In the genomic region with DNA sequence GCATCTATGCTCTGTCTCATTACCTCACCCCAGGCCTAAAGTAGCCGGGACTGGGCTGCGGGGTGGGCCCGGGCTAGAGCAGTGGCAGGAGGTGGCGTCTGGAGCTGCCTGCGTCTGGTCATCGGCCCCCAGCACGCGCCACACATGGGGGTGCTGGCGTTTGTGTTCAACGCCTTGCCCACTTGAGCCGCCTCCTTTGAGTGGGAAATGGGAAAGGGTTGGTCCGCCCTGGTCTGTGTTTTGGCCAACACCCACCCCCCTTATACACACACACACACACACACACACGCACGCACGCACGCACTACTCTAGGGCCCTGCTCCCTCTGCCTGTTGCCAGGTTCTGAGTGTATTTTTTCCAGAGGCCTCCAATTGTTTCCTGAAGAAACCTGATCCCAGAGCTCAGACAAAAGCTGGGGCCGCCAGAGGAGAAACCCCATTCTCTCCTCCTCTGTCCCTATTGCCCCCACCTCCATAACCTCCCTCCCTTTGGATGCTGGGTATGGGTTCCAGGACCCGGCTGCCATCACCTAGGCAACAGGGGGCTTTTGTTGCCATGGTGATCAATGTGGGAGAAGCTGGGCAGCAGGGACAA, we compare ENCODE assay signal across 14 cellular contexts. TPM values are rescaled to one million over a fixed set of nuclear protein-coding genes. Genes with fewer than 3 reads are reported as not detected.
DNase-seq lines count a peak whose midpoint lies in the region; ATAC-seq and TF ChIP-seq lines count a peak whose summit lies in the region.
"Had no signal": no experiment of that assay in that cellular context is flagged by ENCODE, and none has a peak within 500 bp of the region (broad histone marks: within the 10 kb centered on the region; RNA-seq: fewer than 3 reads in every experiment).

No MANE protein-coding gene starts in this region.

- no peak overlapping the region for H2BK20ac ChIP-seq in IMR-90 (ENCODE audit: low read depth, low read length)

- intact Hi-C loops in IMR-90 (cut with micrococcal nuclease) = no loop called here
- intact Hi-C loops in prostate gland (cut with DNase I) = no loop called here
- intact Hi-C loops in lower lobe of right lung (cut with DNase I) = no loop called here

- no peak overlapping the region for H3K56ac ChIP-seq in IMR-90 (ENCODE audit: extremely low read depth, insufficient read depth, low read length)

- H4K20me1 ChIP-seq in IMR-90 (ENCODE audit: insufficient read depth, low read length) = no peaks in the 10 kb centered on the region

- no peak overlapping the region for H2AK9ac ChIP-seq in IMR-90 (replicated peaks; ENCODE audit: low read depth, low read length, poor library complexity)

- H3K9me3 ChIP-seq in IMR-90 (ENCODE audit: control insufficient read depth, insufficient read depth, low read length) (no peaks in the 10 kb centered on the region), prostate gland (no peaks in the 10 kb centered on the region), lower lobe of right lung (no peaks in the 10 kb centered on the region)
- H3K9me3 ChIP-seq: colonic mucosa had no signal

- in situ Hi-C loops in IMR-90 (cut with MboI; ENCODE audit: low sequenced_read_pairs) = no loop called here

- no peak overlapping the region for H3K18ac ChIP-seq in IMR-90 (ENCODE audit: low read depth, low read length)

- TF ChIP-seq CTCF in IMR-90 (conservative IDR thresholded peaks at IDR 0.05; ENCODE audit: low read depth, low read length) = no peak
- no peak for TF ChIP-seq CTCF in glutamatergic neuron (IDR thresholded peaks at IDR 0.05; ENCODE audit: partially characterized antibody, unreplicated experiment)
- TF ChIP-seq CTCF in prostate gland (IDR thresholded peaks at IDR 0.05) = no peak
- TF ChIP-seq CTCF in lower lobe of right lung (IDR thresholded peaks at IDR 0.05) = no peak

- H4K5ac ChIP-seq in IMR-90 (ENCODE audit: low read depth, low read length) = no peak overlapping the region

- dilution Hi-C loops in IMR-90 (cut with HindIII; ENCODE audit: low sequenced_read_pairs, unreplicated experiment) = no loop called here

- no peak overlapping the region for H2BK120ac ChIP-seq in IMR-90 (ENCODE audit: low read depth, low read length)

- TF ChIP-seq POLR2A in IMR-90 (IDR thresholded peaks at IDR 0.05; ENCODE audit: low read depth, low read length) (no peak), prostate gland (IDR thresholded peaks at IDR 0.05) (no peak)

- peak overlapping the region; percentile 51 for H3K4me3 Mint-ChIP-seq in glutamatergic neuron (ENCODE audit: unreplicated experiment)
- H3K4me3 Mint-ChIP-seq: activated CD4-positive, alpha-beta T cell treated with anti-CD3 and anti-CD28 coated beads, Interleukin-2, amount 10 ng/mL, durations not matched to agents 24 days and 14 days had no signal

- no peak overlapping the region for H4K8ac ChIP-seq in IMR-90 (ENCODE audit: low read depth in 2 of 2, low read length in 2 of 2)

- no CpG with 5 or more reads among the region's 18 CpGs for WGBS in IMR-90 (ENCODE audit: extremely low coverage in 2 of 2, insufficient read length in 1 of 2), 2 experiments
- WGBS in prostate gland = 30% methylated on average over 17 of the region's 18 CpGs

- no peak for ATAC-seq in IMR-90 (ENCODE audit: low read depth)
- no peak for ATAC-seq in GM19324 (IDR thresholded peaks at IDR 0.05; ENCODE audit: low FRiP score, unreplicated experiment)
- ATAC-seq in lower lobe of right lung = no peak
- no peak for ATAC-seq in GM18498 (IDR thresholded peaks at IDR 0.05; ENCODE audit: unreplicated experiment)

- no peak overlapping the region for H2AK5ac ChIP-seq in IMR-90 (ENCODE audit: low read depth, low read length)

- H3K14ac ChIP-seq in IMR-90 (replicated peaks; ENCODE audit: low read depth, low read length) = no peak overlapping the region

- no peak overlapping the region for H3K27ac ChIP-seq in IMR-90 (ENCODE audit: insufficient read depth, low read length)
- H3K27ac ChIP-seq in prostate gland = peak overlapping the region; percentile 54 to 60
- H3K27ac ChIP-seq in lower lobe of right lung = no peak overlapping the region
- H3K27ac ChIP-seq: colonic mucosa had no signal

- no peaks in the 10 kb centered on the region for H3K79me1 ChIP-seq in IMR-90 (ENCODE audit: low read depth in 1 of 2, low read length in 2 of 2)

- H4K91ac ChIP-seq in IMR-90 (ENCODE audit: insufficient read depth, low read depth, low read length) = no peak overlapping the region

- H2BK15ac ChIP-seq in IMR-90 (ENCODE audit: low read depth, low read length) = no peak overlapping the region

- no peak overlapping the region for H3K9ac ChIP-seq in IMR-90 (ENCODE audit: low read depth, low read length)

- H3K4ac ChIP-seq in IMR-90 (ENCODE audit: low read depth, low read length) = no peak overlapping the region

- CTCF ChIA-PET in IMR-90 (lab: Yijun Ruan, JAX) = no interaction called here

- no peak for TF ChIP-seq RAD21 in IMR-90 (IDR thresholded peaks at IDR 0.05; ENCODE audit: low read length)

- H3K9me3 Mint-ChIP-seq in glutamatergic neuron (ENCODE audit: unreplicated experiment) = peaks cover 2% of the 10 kb centered on the region
- H3K9me3 Mint-ChIP-seq: activated CD4-positive, alpha-beta T cell treated with anti-CD3 and anti-CD28 coated beads, Interleukin-2, amount 10 ng/mL, durations not matched to agents 24 days and 14 days had no signal

- H3K4me1 ChIP-seq in IMR-90 (ENCODE audit: control insufficient read depth, insufficient read depth, low read length) (no peaks in the 10 kb centered on the region), prostate gland (replicated peaks) (no peaks in the 10 kb centered on the region), lower lobe of right lung (no peaks in the 10 kb centered on the region)
- H3K4me1 ChIP-seq: colonic mucosa had no signal

- H3K4me1 Mint-ChIP-seq in glutamatergic neuron (ENCODE audit: low read depth, unreplicated experiment) = peaks cover 36% of the 10 kb centered on the region
- H3K4me1 Mint-ChIP-seq: activated CD4-positive, alpha-beta T cell treated with anti-CD3 and anti-CD28 coated beads, Interleukin-2, amount 10 ng/mL, durations not matched to agents 24 days and 14 days had no signal

- POLR2A ChIA-PET in IMR-90 (lab: Charles Lee; ENCODE audit: unreplicated experiment) = no interaction called here

- no peak overlapping the region for H3K4me3 ChIP-seq in IMR-90 (ENCODE audit: insufficient read depth, low read depth, low read length)
- H3K4me3 ChIP-seq in prostate gland = no peak overlapping the region
- H3K4me3 ChIP-seq in lower lobe of right lung = no peak overlapping the region
- H3K4me3 ChIP-seq: colonic mucosa had no signal

- no peaks in the 10 kb centered on the region for H3K36me3 Mint-ChIP-seq in glutamatergic neuron (ENCODE audit: unreplicated experiment)

- no peak overlapping the region for H2BK5ac ChIP-seq in IMR-90 (ENCODE audit: low read depth, low read length, poor library complexity, severe bottlenecking)

- no peak overlapping the region for H3K23ac ChIP-seq in IMR-90 (ENCODE audit: low read depth, low read length)

- DNase-seq in IMR-90 = no peak
- DNase-seq in NCI-H2227 treated with DMSO at 0.1 percent for 48 hours (lab: John Stamatoyannopoulos, UW) = peak; percentile 44
- peak; percentile 61 for DNase-seq in glutamatergic neuron
- no peak for DNase-seq in prostate gland (ENCODE audit: low spot score)
- no peak for DNase-seq in lower lobe of right lung
- no peak for DNase-seq in cerebellar cortex (ENCODE audit: low spot score)
- DNase-seq: activated CD4-positive, alpha-beta T cell treated with anti-CD3 and anti-CD28 coated beads, Interleukin-2, amount 10 ng/mL, durations not matched to agents 24 days and 14 days; activated gamma-delta T cell treated with Interleukin-2 at 50 U/mL for 16 hours; Calu3; colonic mucosa; SW 1271 had no signal

- H3K27me3 Mint-ChIP-seq in glutamatergic neuron (ENCODE audit: unreplicated experiment) = peaks cover 4% of the 10 kb centered on the region

- no peaks in the 10 kb centered on the region for H3K36me3 ChIP-seq in IMR-90 (ENCODE audit: control insufficient read depth, insufficient read depth, low read length)
- no peaks in the 10 kb centered on the region for H3K36me3 ChIP-seq in prostate gland
- no peaks in the 10 kb centered on the region for H3K36me3 ChIP-seq in lower lobe of right lung
- H3K36me3 ChIP-seq: colonic mucosa had no signal

- peak overlapping the region; percentile 41 for H2AFZ ChIP-seq in IMR-90 (replicated peaks; ENCODE audit: low read length, poor library complexity)

- no TSS peak for BruUV-seq in IMR-90 (replicated peaks; lab: Mats Ljungman, UMichigan)

- H3K27me3 ChIP-seq in IMR-90 (ENCODE audit: control insufficient read depth, insufficient read depth, low read length) (peaks cover 3% of the 10 kb centered on the region; the same call in 1 of the 2 replicates), prostate gland (replicated peaks; ENCODE audit: insufficient read depth) (no peaks in the 10 kb centered on the region), lower lobe of right lung (ENCODE audit: low read depth) (no peaks in the 10 kb centered on the region)
- H3K27me3 ChIP-seq: colonic mucosa had no signal

- H3K9me1 ChIP-seq in IMR-90 (ENCODE audit: insufficient read depth, low read length) = no peaks in the 10 kb centered on the region; the same call in 1 of the 2 replicates

- no peak overlapping the region for H3K4me2 ChIP-seq in IMR-90 (ENCODE audit: low read depth, low read length)

- peak overlapping the region; percentile 60 for H3K27ac Mint-ChIP-seq in glutamatergic neuron (ENCODE audit: unreplicated experiment)
- H3K27ac Mint-ChIP-seq: activated CD4-positive, alpha-beta T cell treated with anti-CD3 and anti-CD28 coated beads, Interleukin-2, amount 10 ng/mL, durations not matched to agents 24 days and 14 days had no signal

TF ChIP-seq in IMR-90, 13 proteins besides CTCF, POLR2A, EP300 and RAD21 (continues in another document):
- no peak for TF ChIP-seq CEBPB (IDR thresholded peaks at IDR 0.05; ENCODE audit: low read depth, low read length)

RNA-seq across cellular contexts. Expression of a gene that starts 10.1 kb away (rescaled TPM):
- 0.28 and 0.36 TPM in 2 replicates for total RNA-seq in IMR-90 (2012; rRNA removed)
- polyA plus RNA-seq in IMR-90 (2012; rRNA removed) = 3.2 and 3.6 TPM in 2 replicates
- polyA plus RNA-seq in IMR-90 (2012; cell fraction: cytosol; rRNA removed) = 1.3 and 2.4 TPM in 2 replicates
- polyA plus RNA-seq in IMR-90 (2012; cell fraction: nucleus; rRNA removed; ENCODE audit: low replicate concordance) = 6.1 and 8.1 TPM in 2 replicates
- 79.4 TPM for total RNA-seq in glutamatergic neuron (ENCODE audit: unreplicated experiment)
- total RNA-seq in prostate gland = 10 to 100 TPM in 1 of 2 donors, 1 to 10 TPM in 1; 9.7 to 13.6 TPM
- total RNA-seq in lower lobe of right lung = 7.5 TPM

RNA-seq across cellular contexts. Expression of a gene that starts 43.6 kb away (rescaled TPM):
- total RNA-seq in IMR-90 (2012; rRNA removed) (not detected in 2 replicates), glutamatergic neuron (ENCODE audit: unreplicated experiment) (1,198 TPM), prostate gland (not detected), lower lobe of right lung (0.15 TPM)
- polyA plus RNA-seq in IMR-90 (2012; rRNA removed) = 0.14 and 0.26 TPM in 2 replicates
- 0.02 and 0.04 TPM in 2 replicates for polyA plus RNA-seq in IMR-90 (2012; cell fraction: cytosol; rRNA removed)
- 0.73 and 0.82 TPM in 2 replicates for polyA plus RNA-seq in IMR-90 (2012; cell fraction: nucleus; rRNA removed; ENCODE audit: low replicate concordance)
- total RNA-seq: glomerular endothelial cell had no signal

Comparison
In these comparisons a context has a peak if more than half of its experiments do, and no peak if none do; other contexts are left out.
1. DNase-seq: peak in NCI-H2227 treated with DMSO at 0.1 percent for 48 hours (single experiment) and glutamatergic neuron (single experiment); none in IMR-90 (single experiment), prostate gland (single experiment), lower lobe of right lung (single experiment) and cerebellar cortex (single experiment).
2. H3K27ac ChIP-seq: peak in prostate gland (2 of 2); none in IMR-90 (single experiment) and lower lobe of right lung (single experiment).
3. RNA of a gene that starts 43.6 kb away (total RNA-seq): 1,198 TPM in glutamatergic neuron (single experiment); 0.15 TPM in lower lobe of right lung (single experiment), not detected in IMR-90 and not detected in prostate gland; every median in the first group is over 1,000 times any median in the second.